ENCODE assay signal across 26 cellular contexts in genomic region chrX:84336646-84337045, GRCh38.
"Had no signal": no experiment of that assay in that cellular context is flagged by ENCODE, and none has a peak within 500 bp of the region (broad histone marks: within the 10 kb centered on the region; RNA-seq: fewer than 3 reads in every experiment).

No MANE protein-coding gene starts in this region.

- H3K27me3 Mint-ChIP-seq: activated naive CD8-positive, alpha-beta T cell; stimulated activated memory B cell treated with anti-CD40 and anti-IgM and Interleukin-4, amounts not matched to agents 10 μg/mL and 1 μg/mL and 100 μg/mL, for 72 hours had no signal

- ATAC-seq: activated T-cell treated with anti-CD3 and anti-CD28 coated beads, Interleukin-2, amount 50 U/mL, for 72 hours; esophagus mucosa; left cardiac atrium; left ventricle myocardium superior; mucosa of descending colon; right lobe of liver; stimulated activated memory B cell treated with anti-CD40 and anti-IgM and Interleukin-4, amounts not matched to agents 10 μg/mL and 1 μg/mL and 100 μg/mL, for 72 hours had no signal

- DNase-seq: activated CD4-positive, alpha-beta T cell treated with anti-CD3 and anti-CD28 coated beads for 4 hours; activated CD4-positive, alpha-beta T cell treated with anti-CD3 and anti-CD28 coated beads, Interleukin-2, amount 50 U/mL, for 4 hours; activated effector memory CD4-positive, alpha-beta T cell treated with Interleukin-2 at 50 U/mL for 16 hours; activated naive CD4-positive, alpha-beta T cell treated with Interleukin-2 at 50 U/mL for 16 hours; activated T-cell treated with anti-CD3 and anti-CD28 coated beads for 4 hours; activated T-cell treated with anti-CD3 and anti-CD28 coated beads, Interleukin-2, amount 50 U/mL, for 72 hours; adrenal gland; caudate nucleus; endodermal cell; foreskin melanocyte; left cardiac atrium; left ventricle myocardium superior; mucosa of descending colon; posterior cingulate gyrus; right lobe of liver; stimulated activated CD4-positive, alpha-beta T cell treated with anti-CD3 and anti-CD28 coated beads, Interleukin-4, amount 100 ng/mL, for 4 hours; stimulated activated CD8-positive, alpha-beta memory T cell treated with anti-CD3 and anti-CD28 coated beads, Interleukin-4, amount 100 ng/mL, for 48 hours; stomach; T-helper 9 cell; thyroid gland; upper lobe of left lung had no signal

- H3K9me3 Mint-ChIP-seq: dendritic cell treated with granulocyte-macrophage colony-stimulating factor and Interleukin-4, amounts not matched to agents 40 ng/mL and 50 ng/mL, for 4 days; nephron; stimulated activated memory B cell treated with anti-CD40 and anti-IgM and Interleukin-4, amounts not matched to agents 10 μg/mL and 1 μg/mL and 100 μg/mL, for 72 hours had no signal

- H3K27ac Mint-ChIP-seq: activated naive CD8-positive, alpha-beta T cell; activated T-cell treated with anti-CD3 and anti-CD28 coated beads, Interleukin-2, amount 50 U/mL, for 72 hours; dendritic cell treated with granulocyte-macrophage colony-stimulating factor and Interleukin-4, amounts not matched to agents 40 ng/mL and 50 ng/mL, for 4 days; endodermal cell; nephron; stimulated activated memory B cell treated with anti-CD40 and anti-IgM and Interleukin-4, amounts not matched to agents 10 μg/mL and 1 μg/mL and 100 μg/mL, for 72 hours had no signal

- H3K4me3 Mint-ChIP-seq: activated naive CD8-positive, alpha-beta T cell; activated T-cell treated with anti-CD3 and anti-CD28 coated beads, Interleukin-2, amount 50 U/mL, for 72 hours; dendritic cell treated with granulocyte-macrophage colony-stimulating factor and Interleukin-4, amounts not matched to agents 40 ng/mL and 50 ng/mL, for 4 days; endodermal cell; nephron; stimulated activated memory B cell treated with anti-CD40 and anti-IgM and Interleukin-4, amounts not matched to agents 10 μg/mL and 1 μg/mL and 100 μg/mL, for 72 hours had no signal

- H3K36me3 Mint-ChIP-seq: activated naive CD8-positive, alpha-beta T cell; stimulated activated memory B cell treated with anti-CD40 and anti-IgM and Interleukin-4, amounts not matched to agents 10 μg/mL and 1 μg/mL and 100 μg/mL, for 72 hours had no signal

- H3K4me1 Mint-ChIP-seq: endodermal cell had no signal
